In the genomic region with DNA sequence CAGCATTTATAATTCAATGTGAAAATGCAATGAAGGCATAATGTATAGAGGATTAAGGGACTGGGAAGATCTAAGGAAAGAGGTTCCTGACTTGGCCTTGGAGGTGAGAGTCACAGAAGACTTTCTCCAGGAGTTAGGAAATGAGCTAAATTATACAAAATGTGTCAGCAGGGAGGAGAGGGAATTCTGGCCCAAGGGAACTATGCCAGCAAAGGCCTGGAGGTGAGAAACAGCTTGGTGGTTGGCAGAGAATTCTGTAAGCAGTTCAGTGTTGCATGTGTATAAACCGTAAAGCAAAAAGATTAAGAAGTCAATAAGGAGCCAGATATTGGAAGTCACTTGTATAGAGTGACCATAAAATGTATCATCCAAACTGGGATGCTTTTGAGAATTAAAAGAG, we compare ENCODE assay signal across 27 cellular contexts.
"Had no signal": no experiment of that assay in that cellular context is flagged by ENCODE, and none has a peak within 500 bp of the region (broad histone marks: within the 10 kb centered on the region; RNA-seq: fewer than 3 reads in every experiment).

No MANE protein-coding gene starts in this region.

- H3K4me3 ChIP-seq: adrenal gland, body of pancreas, colonic mucosa, Peyer's patch, SJSA1 had no signal

- ATAC-seq: activated naive CD4-positive, alpha-beta T cell treated with anti-CD3 and anti-CD28 coated beads, Interleukin-2, amount 50 U/mL, for 72 hours; activated T-cell treated with anti-CD3 and anti-CD28 coated beads, Interleukin-2, amount 50 U/mL, for 4 hours; body of pancreas; PC-3 had no signal

- H3K9me3 ChIP-seq: adrenal gland, body of pancreas, colonic mucosa, Peyer's patch, SJSA1, SK-N-SH had no signal

- H3K4me1 ChIP-seq: adrenal gland, colonic mucosa, Peyer's patch, SJSA1 had no signal

- H3K36me3 ChIP-seq: adrenal gland, colonic mucosa, Peyer's patch, SJSA1 had no signal

- DNase-seq: activated CD4-positive, alpha-beta memory T cell treated with anti-CD3 and anti-CD28 coated beads for 36 hours; activated CD4-positive, alpha-beta T cell treated with anti-CD3 and anti-CD28 coated beads, Interleukin-2, amount 10 ng/mL, durations not matched to agents 7 days and 5 days; activated CD8-positive, alpha-beta memory T cell treated with anti-CD3 and anti-CD28 coated beads, Interleukin-2, amount 50 U/mL, for 4 hours; activated gamma-delta T cell treated with Interleukin-2 at 50 U/mL for 16 hours; activated naive CD4-positive, alpha-beta T cell treated with anti-CD3 and anti-CD28 coated beads for 36 hours; activated T-cell treated with anti-CD3 and anti-CD28 coated beads for 4 hours; activated T-cell treated with anti-CD3 and anti-CD28 coated beads, Interleukin-2, amount 50 U/mL, for 4 hours; adrenal gland; body of pancreas; colonic mucosa; NCI-H1105; NCI-H1417 treated with DMSO at 0.1 percent for 48 hours; NCI-H187 treated with DMSO at 0.1 percent for 48 hours; NCI-H2081; NCI-H226; NCI-H510A; NCI-H526; NCI-H82; NK-92 treated with Interleukin-12 subunit alpha and Interleukin-12 subunit beta, amount 100 ng/mL, for 24 hours; PC-3; Peyer's patch; RPMI8226; SHP77 treated with DMSO at 0.1 percent for 48 hours; SK-N-SH had no signal

- H3K27me3 ChIP-seq: adrenal gland, body of pancreas, colonic mucosa, Peyer's patch, SJSA1 had no signal

- H3K27ac ChIP-seq: adrenal gland, body of pancreas, colonic mucosa, KMS-11, Peyer's patch, SJSA1 had no signal
